In the genomic region with DNA sequence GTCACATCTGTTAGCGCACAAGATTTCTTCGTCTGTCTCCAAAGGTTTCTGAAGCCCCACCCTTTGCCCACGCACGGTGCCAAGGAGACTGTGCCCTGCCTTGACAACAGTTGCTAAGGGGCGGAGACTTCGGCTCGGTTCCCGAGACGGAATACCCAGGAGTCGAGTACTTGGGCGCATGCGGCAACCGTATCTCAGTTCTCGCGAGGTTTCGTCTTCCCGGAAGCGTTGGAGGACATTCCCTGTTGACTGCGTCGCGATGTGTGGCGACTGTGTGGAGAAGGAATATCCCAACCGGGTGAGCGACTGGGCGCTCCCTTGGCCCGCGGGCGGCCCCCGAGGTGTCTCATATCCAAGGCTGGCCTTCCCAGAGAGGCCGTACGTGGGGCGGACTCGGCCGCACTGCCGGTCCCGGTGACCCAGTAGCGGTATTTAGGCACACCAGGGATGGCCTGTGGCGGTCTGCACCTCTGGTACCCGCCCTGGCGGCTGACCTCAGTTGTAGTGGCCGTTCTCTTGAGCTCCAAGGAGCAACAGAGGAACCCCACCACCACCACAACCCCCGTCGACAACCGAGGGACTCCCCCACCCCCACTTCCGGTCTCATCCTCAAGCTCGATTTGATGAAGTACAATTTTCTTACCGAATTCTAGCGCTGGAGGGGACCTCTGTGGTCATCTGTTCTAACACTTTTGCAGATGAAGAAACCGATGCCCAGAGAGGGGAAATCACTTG, we compare ENCODE assay signal across 1 cellular context.
TF ChIP-seq lines count a peak whose summit lies in the region.

A gene (plus strand): TSS at position 219 of the 735 bp plus-strand sequence. CDS start 41 bp downstream, at position 260.

TF ChIP-seq in HEK293, 187 proteins besides CTCF, POLR2A, EP300 and RAD21 (continued from another document and continues in another):
- TF ChIP-seq ZNF623 (tag by site-specific recombination; IDR thresholded peaks at IDR 0.05) (no peak), ZNF560 (tag by site-specific recombination; IDR thresholded peaks at IDR 0.05; ENCODE audit: borderline replicate concordance) (no peak), SP7 (tag by site-specific recombination; IDR thresholded peaks at IDR 0.05) (no peak), ZNF341 (tag by site-specific recombination; IDR thresholded peaks at IDR 0.05; ENCODE audit: low read depth) (no peak), ZNF624 (tag by site-specific recombination; IDR thresholded peaks at IDR 0.05) (no peak), SP2 (tag by site-specific recombination; IDR thresholded peaks at IDR 0.05) (peak; percentile 23), ZNF561 (tag by site-specific recombination; IDR thresholded peaks at IDR 0.05; ENCODE audit: borderline replicate concordance) (no peak), ZNF157 (tag by site-specific recombination; IDR thresholded peaks at IDR 0.05) (no peak), HOXA7 (CRISPR knock-in tag; IDR thresholded peaks at IDR 0.05; ENCODE audit: borderline replicate concordance) (no peak), KLF9 (tag by site-specific recombination; IDR thresholded peaks at IDR 0.05; ENCODE audit: low read depth) (no peak), ZNF529 (tag by site-specific recombination; IDR thresholded peaks at IDR 0.05; ENCODE audit: insufficient replicate concordance) (no peak), TCF7L2 (IDR thresholded peaks at IDR 0.05; ENCODE audit: borderline replicate concordance, low read depth, low read length) (no peak), ZNF146 (tag by site-specific recombination; IDR thresholded peaks at IDR 0.05) (no peak), ZNF791 (tag by site-specific recombination; IDR thresholded peaks at IDR 0.05) (no peak), YY1 (tag by site-specific recombination; IDR thresholded peaks at IDR 0.05) (no peak), ZNF830 (tag by site-specific recombination; IDR thresholded peaks at IDR 0.05; ENCODE audit: low read depth) (no peak), ZNF140 (tag by site-specific recombination; IDR thresholded peaks at IDR 0.05) (no peak), ZBTB8A (tag by site-specific recombination; IDR thresholded peaks at IDR 0.05) (no peak), ZNF514 (tag by site-specific recombination; IDR thresholded peaks at IDR 0.05) (no peak), KLF1 (tag by site-specific recombination; IDR thresholded peaks at IDR 0.05) (no peak), PRDM1 (tag by site-specific recombination; IDR thresholded peaks at IDR 0.05) (no peak), ZNF354C (tag by site-specific recombination; IDR thresholded peaks at IDR 0.05; ENCODE audit: borderline replicate concordance, low read depth) (no peak), ZNF184 (tag by site-specific recombination; IDR thresholded peaks at IDR 0.05) (no peak), WT1 (tag by site-specific recombination; IDR thresholded peaks at IDR 0.05) (no peak), TRIM28 (IDR thresholded peaks at IDR 0.05; ENCODE audit: borderline replicate concordance, low read length) (no peak), ZNF843 (tag by site-specific recombination; IDR thresholded peaks at IDR 0.05) (0 out of 2 replicates have a peak, but pooled peaks have one; percentile 14), GLIS1 (tag by site-specific recombination; IDR thresholded peaks at IDR 0.05) (no peak), BCL11A (tag by site-specific recombination; IDR thresholded peaks at IDR 0.05; ENCODE audit: low read depth) (no peak), ZNF2 (tag by site-specific recombination; IDR thresholded peaks at IDR 0.05) (no peak), ZNF785 (tag by site-specific recombination; IDR thresholded peaks at IDR 0.05) (no peak), ZBTB20 (tag by site-specific recombination; IDR thresholded peaks at IDR 0.05) (no peak), ZNF707 (tag by site-specific recombination; IDR thresholded peaks at IDR 0.05) (no peak), MZF1 (tag by site-specific recombination; IDR thresholded peaks at IDR 0.05; ENCODE audit: borderline replicate concordance) (no peak), ZNF394 (tag by site-specific recombination; IDR thresholded peaks at IDR 0.05; ENCODE audit: borderline replicate concordance) (no peak), ZNF274 (IDR thresholded peaks at IDR 0.05; ENCODE audit: low read length) (no peak), ZNF274 (tag by site-specific recombination; IDR thresholded peaks at IDR 0.05; ENCODE audit: borderline replicate concordance) (no peak), ZNF549 (tag by site-specific recombination; IDR thresholded peaks at IDR 0.05) (no peak)
- TF ChIP-seq, protein P1, sequence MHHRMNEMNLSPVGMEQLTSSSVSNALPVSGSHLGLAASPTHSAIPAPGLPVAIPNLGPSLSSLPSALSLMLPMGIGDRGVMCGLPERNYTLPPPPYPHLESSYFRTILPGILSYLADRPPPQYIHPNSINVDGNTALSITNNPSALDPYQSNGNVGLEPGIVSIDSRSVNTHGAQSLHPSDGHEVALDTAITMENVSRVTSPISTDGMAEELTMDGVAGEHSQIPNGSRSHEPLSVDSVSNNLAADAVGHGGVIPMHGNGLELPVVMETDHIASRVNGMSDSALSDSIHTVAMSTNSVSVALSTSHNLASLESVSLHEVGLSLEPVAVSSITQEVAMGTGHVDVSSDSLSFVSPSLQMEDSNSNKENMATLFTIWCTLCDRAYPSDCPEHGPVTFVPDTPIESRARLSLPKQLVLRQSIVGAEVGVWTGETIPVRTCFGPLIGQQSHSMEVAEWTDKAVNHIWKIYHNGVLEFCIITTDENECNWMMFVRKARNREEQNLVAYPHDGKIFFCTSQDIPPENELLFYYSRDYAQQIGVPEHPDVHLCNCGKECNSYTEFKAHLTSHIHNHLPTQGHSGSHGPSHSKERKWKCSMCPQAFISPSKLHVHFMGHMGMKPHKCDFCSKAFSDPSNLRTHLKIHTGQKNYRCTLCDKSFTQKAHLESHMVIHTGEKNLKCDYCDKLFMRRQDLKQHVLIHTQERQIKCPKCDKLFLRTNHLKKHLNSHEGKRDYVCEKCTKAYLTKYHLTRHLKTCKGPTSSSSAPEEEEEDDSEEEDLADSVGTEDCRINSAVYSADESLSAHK (tag by site-specific recombination; IDR thresholded peaks at IDR 0.05): no peak
- TF ChIP-seq, protein P2, sequence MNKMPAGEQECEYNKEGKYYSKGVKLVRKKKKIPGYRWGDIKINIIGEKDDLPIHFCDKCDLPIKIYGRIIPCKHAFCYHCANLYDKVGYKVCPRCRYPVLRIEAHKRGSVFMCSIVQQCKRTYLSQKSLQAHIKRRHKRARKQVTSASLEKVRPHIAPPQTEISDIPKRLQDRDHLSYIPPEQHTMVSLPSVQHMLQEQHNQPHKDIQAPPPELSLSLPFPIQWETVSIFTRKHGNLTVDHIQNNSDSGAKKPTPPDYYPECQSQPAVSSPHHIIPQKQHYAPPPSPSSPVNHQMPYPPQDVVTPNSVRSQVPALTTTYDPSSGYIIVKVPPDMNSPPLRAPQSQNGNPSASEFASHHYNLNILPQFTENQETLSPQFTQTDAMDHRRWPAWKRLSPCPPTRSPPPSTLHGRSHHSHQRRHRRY (tag by site-specific recombination; IDR thresholded peaks at IDR 0.05): no peak
- TF ChIP-seq, protein P3, sequence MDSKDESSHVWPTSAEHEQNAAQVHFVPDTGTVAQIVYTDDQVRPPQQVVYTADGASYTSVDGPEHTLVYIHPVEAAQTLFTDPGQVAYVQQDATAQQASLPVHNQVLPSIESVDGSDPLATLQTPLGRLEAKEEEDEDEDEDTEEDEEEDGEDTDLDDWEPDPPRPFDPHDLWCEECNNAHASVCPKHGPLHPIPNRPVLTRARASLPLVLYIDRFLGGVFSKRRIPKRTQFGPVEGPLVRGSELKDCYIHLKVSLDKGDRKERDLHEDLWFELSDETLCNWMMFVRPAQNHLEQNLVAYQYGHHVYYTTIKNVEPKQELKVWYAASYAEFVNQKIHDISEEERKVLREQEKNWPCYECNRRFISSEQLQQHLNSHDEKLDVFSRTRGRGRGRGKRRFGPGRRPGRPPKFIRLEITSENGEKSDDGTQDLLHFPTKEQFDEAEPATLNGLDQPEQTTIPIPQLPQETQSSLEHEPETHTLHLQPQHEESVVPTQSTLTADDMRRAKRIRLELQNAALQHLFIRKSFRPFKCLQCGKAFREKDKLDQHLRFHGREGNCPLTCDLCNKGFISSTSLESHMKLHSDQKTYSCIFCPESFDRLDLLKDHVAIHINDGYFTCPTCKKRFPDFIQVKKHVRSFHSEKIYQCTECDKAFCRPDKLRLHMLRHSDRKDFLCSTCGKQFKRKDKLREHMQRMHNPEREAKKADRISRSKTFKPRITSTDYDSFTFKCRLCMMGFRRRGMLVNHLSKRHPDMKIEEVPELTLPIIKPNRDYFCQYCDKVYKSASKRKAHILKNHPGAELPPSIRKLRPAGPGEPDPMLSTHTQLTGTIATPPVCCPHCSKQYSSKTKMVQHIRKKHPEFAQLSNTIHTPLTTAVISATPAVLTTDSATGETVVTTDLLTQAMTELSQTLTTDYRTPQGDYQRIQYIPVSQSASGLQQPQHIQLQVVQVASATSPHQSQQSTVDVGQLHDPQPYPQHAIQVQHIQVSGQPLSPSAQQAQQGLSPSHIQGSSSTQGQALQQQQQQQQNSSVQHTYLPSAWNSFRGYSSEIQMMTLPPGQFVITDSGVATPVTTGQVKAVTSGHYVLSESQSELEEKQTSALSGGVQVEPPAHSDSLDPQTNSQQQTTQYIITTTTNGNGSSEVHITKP (tag by site-specific recombination; IDR thresholded peaks at IDR 0.05): no peak
- TF ChIP-seq, protein P4, sequence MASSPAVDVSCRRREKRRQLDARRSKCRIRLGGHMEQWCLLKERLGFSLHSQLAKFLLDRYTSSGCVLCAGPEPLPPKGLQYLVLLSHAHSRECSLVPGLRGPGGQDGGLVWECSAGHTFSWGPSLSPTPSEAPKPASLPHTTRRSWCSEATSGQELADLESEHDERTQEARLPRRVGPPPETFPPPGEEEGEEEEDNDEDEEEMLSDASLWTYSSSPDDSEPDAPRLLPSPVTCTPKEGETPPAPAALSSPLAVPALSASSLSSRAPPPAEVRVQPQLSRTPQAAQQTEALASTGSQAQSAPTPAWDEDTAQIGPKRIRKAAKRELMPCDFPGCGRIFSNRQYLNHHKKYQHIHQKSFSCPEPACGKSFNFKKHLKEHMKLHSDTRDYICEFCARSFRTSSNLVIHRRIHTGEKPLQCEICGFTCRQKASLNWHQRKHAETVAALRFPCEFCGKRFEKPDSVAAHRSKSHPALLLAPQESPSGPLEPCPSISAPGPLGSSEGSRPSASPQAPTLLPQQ (tag by site-specific recombination; IDR thresholded peaks at IDR 0.05): no peak
- TF ChIP-seq, protein P5, sequence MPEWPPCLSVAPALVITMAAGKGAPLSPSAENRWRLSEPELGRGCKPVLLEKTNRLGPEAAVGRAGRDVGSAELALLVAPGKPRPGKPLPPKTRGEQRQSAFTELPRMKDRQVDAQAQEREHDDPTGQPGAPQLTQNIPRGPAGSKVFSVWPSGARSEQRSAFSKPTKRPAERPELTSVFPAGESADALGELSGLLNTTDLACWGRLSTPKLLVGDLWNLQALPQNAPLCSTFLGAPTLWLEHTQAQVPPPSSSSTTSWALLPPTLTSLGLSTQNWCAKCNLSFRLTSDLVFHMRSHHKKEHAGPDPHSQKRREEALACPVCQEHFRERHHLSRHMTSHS (tag by site-specific recombination; IDR thresholded peaks at IDR 0.05): no peak
- TF ChIP-seq, protein P6, sequence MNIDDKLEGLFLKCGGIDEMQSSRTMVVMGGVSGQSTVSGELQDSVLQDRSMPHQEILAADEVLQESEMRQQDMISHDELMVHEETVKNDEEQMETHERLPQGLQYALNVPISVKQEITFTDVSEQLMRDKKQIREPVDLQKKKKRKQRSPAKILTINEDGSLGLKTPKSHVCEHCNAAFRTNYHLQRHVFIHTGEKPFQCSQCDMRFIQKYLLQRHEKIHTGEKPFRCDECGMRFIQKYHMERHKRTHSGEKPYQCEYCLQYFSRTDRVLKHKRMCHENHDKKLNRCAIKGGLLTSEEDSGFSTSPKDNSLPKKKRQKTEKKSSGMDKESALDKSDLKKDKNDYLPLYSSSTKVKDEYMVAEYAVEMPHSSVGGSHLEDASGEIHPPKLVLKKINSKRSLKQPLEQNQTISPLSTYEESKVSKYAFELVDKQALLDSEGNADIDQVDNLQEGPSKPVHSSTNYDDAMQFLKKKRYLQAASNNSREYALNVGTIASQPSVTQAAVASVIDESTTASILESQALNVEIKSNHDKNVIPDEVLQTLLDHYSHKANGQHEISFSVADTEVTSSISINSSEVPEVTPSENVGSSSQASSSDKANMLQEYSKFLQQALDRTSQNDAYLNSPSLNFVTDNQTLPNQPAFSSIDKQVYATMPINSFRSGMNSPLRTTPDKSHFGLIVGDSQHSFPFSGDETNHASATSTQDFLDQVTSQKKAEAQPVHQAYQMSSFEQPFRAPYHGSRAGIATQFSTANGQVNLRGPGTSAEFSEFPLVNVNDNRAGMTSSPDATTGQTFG (tag by site-specific recombination; IDR thresholded peaks at IDR 0.05; ENCODE audit: borderline replicate concordance): no peak
- TF ChIP-seq, protein P7, sequence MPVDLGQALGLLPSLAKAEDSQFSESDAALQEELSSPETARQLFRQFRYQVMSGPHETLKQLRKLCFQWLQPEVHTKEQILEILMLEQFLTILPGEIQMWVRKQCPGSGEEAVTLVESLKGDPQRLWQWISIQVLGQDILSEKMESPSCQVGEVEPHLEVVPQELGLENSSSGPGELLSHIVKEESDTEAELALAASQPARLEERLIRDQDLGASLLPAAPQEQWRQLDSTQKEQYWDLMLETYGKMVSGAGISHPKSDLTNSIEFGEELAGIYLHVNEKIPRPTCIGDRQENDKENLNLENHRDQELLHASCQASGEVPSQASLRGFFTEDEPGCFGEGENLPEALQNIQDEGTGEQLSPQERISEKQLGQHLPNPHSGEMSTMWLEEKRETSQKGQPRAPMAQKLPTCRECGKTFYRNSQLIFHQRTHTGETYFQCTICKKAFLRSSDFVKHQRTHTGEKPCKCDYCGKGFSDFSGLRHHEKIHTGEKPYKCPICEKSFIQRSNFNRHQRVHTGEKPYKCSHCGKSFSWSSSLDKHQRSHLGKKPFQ (tag by site-specific recombination; IDR thresholded peaks at IDR 0.05): no peak
- TF ChIP-seq, protein P8, sequence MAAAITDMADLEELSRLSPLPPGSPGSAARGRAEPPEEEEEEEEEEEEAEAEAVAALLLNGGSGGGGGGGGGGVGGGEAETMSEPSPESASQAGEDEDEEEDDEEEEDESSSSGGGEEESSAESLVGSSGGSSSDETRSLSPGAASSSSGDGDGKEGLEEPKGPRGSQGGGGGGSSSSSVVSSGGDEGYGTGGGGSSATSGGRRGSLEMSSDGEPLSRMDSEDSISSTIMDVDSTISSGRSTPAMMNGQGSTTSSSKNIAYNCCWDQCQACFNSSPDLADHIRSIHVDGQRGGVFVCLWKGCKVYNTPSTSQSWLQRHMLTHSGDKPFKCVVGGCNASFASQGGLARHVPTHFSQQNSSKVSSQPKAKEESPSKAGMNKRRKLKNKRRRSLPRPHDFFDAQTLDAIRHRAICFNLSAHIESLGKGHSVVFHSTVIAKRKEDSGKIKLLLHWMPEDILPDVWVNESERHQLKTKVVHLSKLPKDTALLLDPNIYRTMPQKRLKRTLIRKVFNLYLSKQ (tag by site-specific recombination; IDR thresholded peaks at IDR 0.05; ENCODE audit: borderline replicate concordance): no peak
- TF ChIP-seq, protein P9, sequence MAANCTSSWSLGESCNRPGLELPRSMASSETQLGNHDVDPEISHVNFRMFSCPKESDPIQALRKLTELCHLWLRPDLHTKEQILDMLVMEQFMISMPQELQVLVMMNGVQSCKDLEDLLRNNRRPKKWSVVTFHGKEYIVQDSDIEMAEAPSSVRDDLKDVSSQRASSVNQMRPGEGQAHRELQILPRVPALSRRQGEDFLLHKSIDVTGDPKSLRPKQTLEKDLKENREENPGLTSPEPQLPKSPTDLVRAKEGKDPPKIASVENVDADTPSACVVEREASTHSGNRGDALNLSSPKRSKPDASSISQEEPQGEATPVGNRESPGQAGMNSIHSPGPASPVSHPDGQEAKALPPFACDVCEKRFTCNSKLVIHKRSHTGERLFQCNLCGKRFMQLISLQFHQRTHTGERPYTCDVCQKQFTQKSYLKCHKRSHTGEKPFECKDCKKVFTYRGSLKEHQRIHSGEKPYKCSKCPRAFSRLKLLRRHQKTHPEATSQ (tag by site-specific recombination; IDR thresholded peaks at IDR 0.05): no peak
